Comparison of ENCODE assay signal across 19 cellular contexts in the genomic region with DNA sequence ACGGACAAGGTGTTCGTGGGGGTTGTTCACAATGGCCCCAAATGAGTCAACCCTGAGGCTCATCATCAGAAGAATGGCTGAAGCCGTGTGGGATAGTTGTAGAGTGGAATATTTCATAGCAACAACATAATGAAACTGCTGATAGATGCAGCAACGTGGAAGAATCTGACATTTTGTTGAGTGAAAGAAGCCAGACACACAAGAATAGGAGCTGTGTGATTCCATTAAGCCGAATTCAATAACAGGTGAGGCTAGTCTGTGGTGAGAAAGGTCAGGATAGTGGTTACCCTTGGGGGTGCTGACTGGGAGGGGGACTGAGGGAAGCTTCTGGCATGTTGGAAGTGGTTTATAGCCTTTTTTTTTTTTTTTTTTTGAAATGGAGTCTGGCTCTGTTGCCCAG.
DNase-seq lines count a peak whose midpoint lies in the region; ATAC-seq and TF ChIP-seq lines count a peak whose summit lies in the region.
"Had no signal": no experiment of that assay in that cellular context is flagged by ENCODE, and none has a peak within 500 bp of the region (broad histone marks: within the 10 kb centered on the region; RNA-seq: fewer than 3 reads in every experiment).

No MANE protein-coding gene starts in this region.

- DNase-seq in RWPE2 (ENCODE audit: low spot score), result peak; percentile 2
- DNase-seq in ascending aorta (ENCODE audit: low spot score in 2 of 2), result peak in 1 of 2 donors; percentile 48
- peak; percentile 68 for DNase-seq in myocyte (ENCODE audit: low read depth)
- DNase-seq in smooth muscle cell (lab: John Stamatoyannopoulos, UW; ENCODE audit: unreplicated experiment), result no peak
- DNase-seq in RKO (ENCODE audit: low spot score), result no peak
- no peak for DNase-seq in HFFc6
- DNase-seq in brain microvascular endothelial cell, result no peak
- DNase-seq: BE2C, DMS53, EL, GF-D8, Karpas-422, NCI-H1417 treated with DMSO at 0.1 percent for 48 hours, NCI-H187, NCI-H446, NCI-H526, OCI-M1, SHP77 had no signal

- H3K27ac Mint-ChIP-seq in HFFc6, result no peak overlapping the region
- H3K27ac Mint-ChIP-seq: IgD-negative memory B cell had no signal

- in situ Hi-C loops in brain microvascular endothelial cell (cut with HindIII; ENCODE audit: low pct_ligation_motif_present, low sequenced_read_pairs), result no loop called here

- no peak overlapping the region for H3K9ac ChIP-seq in smooth muscle cell (ENCODE audit: low read depth)

- no peaks in the 10 kb centered on the region for H3K27me3 ChIP-seq in RWPE2 (ENCODE audit: insufficient read depth, poor library complexity, severe bottlenecking)
- no peaks in the 10 kb centered on the region for H3K27me3 ChIP-seq in ascending aorta
- H3K27me3 ChIP-seq in smooth muscle cell (ENCODE audit: low read depth), result no peaks in the 10 kb centered on the region
- H3K27me3 ChIP-seq in brain microvascular endothelial cell (replicated peaks), result no peaks in the 10 kb centered on the region
- H3K27me3 ChIP-seq: BE2C had no signal

- no peak overlapping the region for H3K4me3 ChIP-seq in RWPE2 (ENCODE audit: severe bottlenecking)
- H3K4me3 ChIP-seq in ascending aorta, result no peak overlapping the region
- H3K4me3 ChIP-seq in smooth muscle cell, result no peak overlapping the region
- no peak overlapping the region for H3K4me3 ChIP-seq in brain microvascular endothelial cell (ENCODE audit: low read depth, low read length)

- no peaks in the 10 kb centered on the region for H3K9me3 Mint-ChIP-seq in HFFc6
- H3K9me3 Mint-ChIP-seq: IgD-negative memory B cell had no signal

- H2AFZ ChIP-seq in smooth muscle cell (ENCODE audit: low read depth), result no peak overlapping the region

- H3K4me1 Mint-ChIP-seq in HFFc6 (ENCODE audit: low read depth), result peaks cover 39% of the 10 kb centered on the region

- H3K4me3 Mint-ChIP-seq in HFFc6, result no peak overlapping the region
- H3K4me3 Mint-ChIP-seq: IgD-negative memory B cell had no signal

- H3K9me3 ChIP-seq in RWPE2 (ENCODE audit: severe bottlenecking) (no peaks in the 10 kb centered on the region), ascending aorta (no peaks in the 10 kb centered on the region), smooth muscle cell (replicated peaks; ENCODE audit: low read depth) (no peaks in the 10 kb centered on the region)
- H3K9me3 ChIP-seq: BE2C had no signal

- H3K27me3 Mint-ChIP-seq in HFFc6 (ENCODE audit: insufficient read depth), result no peaks in the 10 kb centered on the region; the same call in 1 of the 2 replicates

- 47% methylated on average over 5 of the region's 5 CpGs for WGBS in smooth muscle cell (ENCODE audit: low lambda C conversion rate)

- H3K27ac ChIP-seq in RWPE2 (ENCODE audit: poor library complexity, severe bottlenecking) (no peak overlapping the region), ascending aorta (peak overlapping the region; percentile 47 to 95), smooth muscle cell (ENCODE audit: low read depth) (peak overlapping the region; percentile 39), brain microvascular endothelial cell (no peak overlapping the region)

- H3K36me3 ChIP-seq in RWPE2 (ENCODE audit: low read depth) (no peaks in the 10 kb centered on the region), ascending aorta (no peaks in the 10 kb centered on the region), smooth muscle cell (ENCODE audit: low read depth) (no peaks in the 10 kb centered on the region), brain microvascular endothelial cell (replicated peaks) (no peaks in the 10 kb centered on the region)
- H3K36me3 ChIP-seq: BE2C had no signal

- H3F3A ChIP-seq in smooth muscle cell (ENCODE audit: low read depth), result peaks cover 27% of the 10 kb centered on the region

- no peak overlapping the region for H3K4me2 ChIP-seq in smooth muscle cell

- H3K36me3 Mint-ChIP-seq in HFFc6 (ENCODE audit: low read depth), result no peaks in the 10 kb centered on the region
- H3K36me3 Mint-ChIP-seq: IgD-negative memory B cell had no signal

- no peak for TF ChIP-seq CTCF in RWPE2 (IDR thresholded peaks at IDR 0.05; ENCODE audit: poor library complexity, severe bottlenecking)
- TF ChIP-seq CTCF in ascending aorta (IDR thresholded peaks at IDR 0.05), result no peak
- TF ChIP-seq CTCF in smooth muscle cell (IDR thresholded peaks at IDR 0.05; ENCODE audit: borderline replicate concordance, insufficient read depth, poor library complexity, severe bottlenecking), result no peak
- TF ChIP-seq CTCF in HFFc6 (IDR thresholded peaks at IDR 0.05), result no peak
- TF ChIP-seq CTCF in brain microvascular endothelial cell (IDR thresholded peaks at IDR 0.05; ENCODE audit: low read depth, low read length, missing control alignments), result no peak

- H3K4me1 ChIP-seq in RWPE2 (ENCODE audit: insufficient read depth, poor library complexity, severe bottlenecking) (peaks cover 5% of the 10 kb centered on the region), ascending aorta (peaks cover 38 to 46% of the 10 kb centered on the region in 2 donors), smooth muscle cell (ENCODE audit: low read depth) (peaks cover 22% of the 10 kb centered on the region)

- ATAC-seq in RWPE2 (ENCODE audit: low read depth), result no peak

- no peaks in the 10 kb centered on the region for H4K20me1 ChIP-seq in smooth muscle cell (ENCODE audit: low read depth)

- H3K79me2 ChIP-seq in smooth muscle cell (ENCODE audit: low read depth), result peaks cover 28% of the 10 kb centered on the region

- intact Hi-C loops in ascending aorta (cut with DNase I), result no loop called here

Comparison
In these comparisons a context has a peak if more than half of its experiments do, and no peak if none do; other contexts are left out.
1. DNase-seq: peak in RWPE2 (single experiment) and myocyte (single experiment); none in smooth muscle cell (single experiment), RKO (single experiment), HFFc6 (single experiment) and brain microvascular endothelial cell (single experiment).
2. H3K27ac ChIP-seq: peak in ascending aorta (2 of 2) and smooth muscle cell (single experiment); none in RWPE2 (single experiment) and brain microvascular endothelial cell (single experiment).